In the genomic region with DNA sequence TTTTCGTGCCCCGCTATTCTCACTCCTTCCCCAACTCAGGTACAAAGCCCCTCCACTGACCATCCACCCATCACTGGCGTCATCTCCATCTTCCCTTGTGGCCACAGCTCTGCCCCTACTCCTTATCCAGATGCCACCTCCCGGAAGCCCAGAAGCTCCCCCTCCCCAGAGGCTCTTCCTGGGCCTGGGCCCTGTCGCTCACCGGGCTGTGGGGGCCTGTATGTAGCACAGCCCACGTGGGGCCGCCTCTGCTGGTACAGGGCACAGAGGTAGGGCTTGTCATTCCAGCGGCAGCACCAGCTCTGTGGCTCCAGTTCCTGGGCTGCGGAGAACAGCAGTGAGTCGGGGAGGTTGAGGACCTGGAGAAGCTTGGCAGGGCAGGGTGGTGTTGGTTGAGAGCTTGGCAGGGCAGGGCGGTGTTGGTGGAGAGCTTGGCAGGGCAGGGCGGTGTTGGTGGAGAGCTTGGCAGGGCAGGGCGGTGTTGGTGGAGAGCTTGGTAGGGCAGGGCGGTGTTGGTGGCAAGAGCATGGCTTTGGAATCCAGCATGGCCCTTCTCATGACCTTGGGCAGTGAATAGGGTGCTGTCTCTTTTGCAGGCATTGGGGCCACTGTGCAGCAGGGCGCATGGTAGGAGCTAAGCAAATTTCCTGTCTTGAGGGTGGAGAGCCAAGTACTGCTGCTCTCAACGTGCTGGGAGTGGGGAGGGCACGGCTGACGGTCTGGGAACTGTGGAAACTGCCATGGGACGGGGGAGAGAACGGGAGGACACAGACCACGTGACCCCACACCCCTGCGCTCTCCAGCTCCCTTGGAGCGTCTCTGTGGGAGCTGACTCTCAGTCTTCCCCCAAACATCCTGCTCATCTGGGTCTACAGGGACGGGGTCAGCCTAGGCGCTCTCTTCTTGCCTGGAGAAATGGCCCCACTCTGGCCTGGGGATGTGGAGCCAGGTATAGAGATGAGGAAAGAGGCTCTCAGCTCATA, we compare ENCODE assay signal across 1 cellular context.
A peak's percentile ranks its signal among the peaks of the same experiment; 100 is the strongest.
TF ChIP-seq lines count a peak whose summit lies in the region.

No MANE protein-coding gene starts in this region.

TF ChIP-seq in HepG2, 621 proteins besides CTCF, POLR2A, EP300 and RAD21:
- TF ChIP-seq E2F5 (CRISPR knock-in tag; conservative IDR thresholded peaks at IDR 0.05) (no peak), ZNF230 (CRISPR knock-in tag; IDR thresholded peaks at IDR 0.05) (no peak), PPARG (CRISPR knock-in tag; conservative IDR thresholded peaks at IDR 0.05) (no peak), RAD51 (IDR thresholded peaks at IDR 0.05; ENCODE audit: borderline replicate concordance) (peak; percentile 20; the same call in 1 of the 2 replicates), ZFP36 (IDR thresholded peaks at IDR 0.05; ENCODE audit: borderline replicate concordance, low read depth, low read length, partially characterized antibody) (no peak), U2AF2 (IDR thresholded peaks at IDR 0.05; ENCODE audit: low read depth, low read length) (no peak), USF2 (IDR thresholded peaks at IDR 0.05; ENCODE audit: low read depth, low read length) (peak; percentile 56), USF2 (CRISPR knock-in tag; IDR thresholded peaks at IDR 0.05; ENCODE audit: borderline replicate concordance) (no peak), ZNF781 (CRISPR knock-in tag; IDR thresholded peaks at IDR 0.05; ENCODE audit: borderline replicate concordance, not compliant biosample characterization) (no peak), DR1 (CRISPR knock-in tag; IDR thresholded peaks at IDR 0.05) (no peak), ZNF446 (CRISPR knock-in tag; IDR thresholded peaks at IDR 0.05) (no peak), ZNF703 (CRISPR knock-in tag; IDR thresholded peaks at IDR 0.05; ENCODE audit: borderline replicate concordance) (no peak), ZNF652 (CRISPR knock-in tag; IDR thresholded peaks at IDR 0.05; ENCODE audit: borderline replicate concordance, low read depth) (no peak), JDP2 (CRISPR knock-in tag; IDR thresholded peaks at IDR 0.05; ENCODE audit: borderline replicate concordance) (no peak), NFYC (CRISPR knock-in tag; IDR thresholded peaks at IDR 0.05) (no peak), ZNF367 (CRISPR knock-in tag; IDR thresholded peaks at IDR 0.05; ENCODE audit: borderline replicate concordance) (no peak), NFYB (CRISPR knock-in tag; IDR thresholded peaks at IDR 0.05) (no peak)
